1 cellular context compared by ENCODE assay signal in the genomic region with DNA sequence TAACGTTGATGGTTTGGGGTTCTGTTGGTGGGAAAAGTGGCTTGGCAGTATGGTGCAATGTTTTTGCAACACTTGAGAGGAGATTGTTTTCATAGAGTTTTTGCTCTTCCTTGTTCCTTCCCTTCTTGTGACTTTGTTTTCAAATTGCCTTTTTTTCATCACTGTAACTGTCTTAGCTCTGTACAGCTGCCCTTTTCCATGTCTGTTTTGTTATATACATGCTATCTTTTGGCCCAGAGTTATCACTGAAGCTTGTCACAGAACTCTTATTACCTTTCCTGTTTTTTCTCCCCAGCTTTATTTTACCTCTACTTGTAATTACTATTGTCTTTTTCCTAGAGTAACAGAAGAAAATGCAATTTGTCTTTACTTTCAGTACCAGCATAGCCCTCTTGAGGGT.
TF ChIP-seq lines count a peak whose summit lies in the region.

No MANE protein-coding gene starts in this region.

TF ChIP-seq in IMR-90, 13 proteins besides CTCF, POLR2A, EP300 and RAD21 (continued from another document):
- TF ChIP-seq, protein P1, sequence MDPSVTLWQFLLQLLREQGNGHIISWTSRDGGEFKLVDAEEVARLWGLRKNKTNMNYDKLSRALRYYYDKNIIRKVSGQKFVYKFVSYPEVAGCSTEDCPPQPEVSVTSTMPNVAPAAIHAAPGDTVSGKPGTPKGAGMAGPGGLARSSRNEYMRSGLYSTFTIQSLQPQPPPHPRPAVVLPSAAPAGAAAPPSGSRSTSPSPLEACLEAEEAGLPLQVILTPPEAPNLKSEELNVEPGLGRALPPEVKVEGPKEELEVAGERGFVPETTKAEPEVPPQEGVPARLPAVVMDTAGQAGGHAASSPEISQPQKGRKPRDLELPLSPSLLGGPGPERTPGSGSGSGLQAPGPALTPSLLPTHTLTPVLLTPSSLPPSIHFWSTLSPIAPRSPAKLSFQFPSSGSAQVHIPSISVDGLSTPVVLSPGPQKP (IDR thresholded peaks at IDR 0.05; ENCODE audit: borderline replicate concordance, low read depth, low read length) = no peak
- TF ChIP-seq, protein P2, sequence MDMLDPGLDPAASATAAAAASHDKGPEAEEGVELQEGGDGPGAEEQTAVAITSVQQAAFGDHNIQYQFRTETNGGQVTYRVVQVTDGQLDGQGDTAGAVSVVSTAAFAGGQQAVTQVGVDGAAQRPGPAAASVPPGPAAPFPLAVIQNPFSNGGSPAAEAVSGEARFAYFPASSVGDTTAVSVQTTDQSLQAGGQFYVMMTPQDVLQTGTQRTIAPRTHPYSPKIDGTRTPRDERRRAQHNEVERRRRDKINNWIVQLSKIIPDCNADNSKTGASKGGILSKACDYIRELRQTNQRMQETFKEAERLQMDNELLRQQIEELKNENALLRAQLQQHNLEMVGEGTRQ (IDR thresholded peaks at IDR 0.05; ENCODE audit: low read depth, low read length) = no peak
- TF ChIP-seq FOS (IDR thresholded peaks at IDR 0.05; ENCODE audit: low read depth, low read length) (no peak), CEBPB (IDR thresholded peaks at IDR 0.05; ENCODE audit: low read depth, low read length) (no peak), BHLHE40 (IDR thresholded peaks at IDR 0.05; ENCODE audit: low read depth, low read length) (no peak), RCOR1 (IDR thresholded peaks at IDR 0.05; ENCODE audit: insufficient replicate concordance, low read length) (no peak), MAZ (IDR thresholded peaks at IDR 0.05; ENCODE audit: borderline replicate concordance, low read depth, low read length) (no peak), SMC3 (IDR thresholded peaks at IDR 0.05; ENCODE audit: low read depth, low read length) (no peak), MAFK (IDR thresholded peaks at IDR 0.05; ENCODE audit: low read depth, low read length) (no peak), RFX5 (IDR thresholded peaks at IDR 0.05; ENCODE audit: low read depth, low read length) (no peak), MXI1 (IDR thresholded peaks at IDR 0.05; ENCODE audit: borderline replicate concordance, low read depth, low read length) (no peak)
